ENCODE assay signal across 8 cellular contexts in genomic region chr6:15244605-15245360, GRCh38. TPM values are rescaled to one million over a fixed set of nuclear protein-coding genes. Genes with fewer than 3 reads are reported as not detected.
DNase-seq lines count a peak whose midpoint lies in the region; ATAC-seq and TF ChIP-seq lines count a peak whose summit lies in the region.

No MANE protein-coding gene starts in this region.

- whole genome bisulfite sequencing in stomach, 5 donors = 1 to 3% (median 1%) methylated on average over 20 to 92 of the region's 92 CpGs

- peaks cover 23% of the 10 kb centered on the region for H3K4me1 ChIP-seq in muscle layer of colon (ENCODE audit: insufficient read depth, low read length)
- peaks cover 8 to 41% (median 25%) of the 10 kb centered on the region in 4 donors for H3K4me1 ChIP-seq in stomach

- H3K36me3 ChIP-seq in muscle layer of colon (ENCODE audit: insufficient read depth, low read length) (no peaks in the 10 kb centered on the region), stomach (no peaks in the 10 kb centered on the region)

- peak; percentile 18 for ATAC-seq in HG02973 (IDR thresholded peaks at IDR 0.05; ENCODE audit: unreplicated experiment)

- DNase-seq in NK-92 treated with Interleukin-12 subunit alpha and Interleukin-12 subunit beta, amount 100 ng/mL, for 24 hours (lab: John Stamatoyannopoulos, UW) = peak; percentile 47
- no peak for DNase-seq in NK-92 (lab: John Stamatoyannopoulos, UW; ENCODE audit: unreplicated experiment)
- DNase-seq in NCI-H526 treated with DMSO at 0.1 percent for 48 hours (lab: John Stamatoyannopoulos, UW) = peak; percentile 62
- peak; percentile 38 for DNase-seq in activated T-cell treated with anti-CD3 and anti-CD28 coated beads for 4 hours
- peak; percentile 82 to 85 for DNase-seq in erythroblast (lab: John Stamatoyannopoulos, UW)
- DNase-seq in stomach = peak; percentile 80

- H3K9me3 ChIP-seq in muscle layer of colon (ENCODE audit: low read length) (no peaks in the 10 kb centered on the region), stomach (no peaks in the 10 kb centered on the region)

- H3K9ac ChIP-seq in muscle layer of colon (ENCODE audit: low read length) = peak overlapping the region; percentile 35

- H3K27ac ChIP-seq in muscle layer of colon (ENCODE audit: low read depth, low read length) (peak overlapping the region; percentile 96), stomach (peak overlapping the region; percentile 92 to 98 (median 97))

- no peak for TF ChIP-seq CTCF in stomach (IDR thresholded peaks at IDR 0.05)

- TF ChIP-seq POLR2A in erythroblast (IDR thresholded peaks at IDR 0.05; ENCODE audit: low read length) (peak; percentile 11), stomach (IDR thresholded peaks at IDR 0.05) (no peak)

- H3K4me3 ChIP-seq in muscle layer of colon (ENCODE audit: low read depth in 1 of 2, low read length in 2 of 2) (peak overlapping the region; percentile 91 to 98), stomach (peak overlapping the region; percentile 79 to 89 (median 84))

- no peak for TF ChIP-seq EP300 in stomach (IDR thresholded peaks at IDR 0.05)

- intact Hi-C loops in stomach (cut with DNase I; ENCODE audit: low total_unique reads) = no loop called here

- H3K27me3 ChIP-seq in muscle layer of colon (ENCODE audit: control insufficient read depth in 1 of 2, insufficient read depth in 2 of 2, low read length in 2 of 2) (no peaks in the 10 kb centered on the region), stomach (no peaks in the 10 kb centered on the region)

RNA-seq across cellular contexts. Expression of gene JARID2, which starts 1.1 kb away (rescaled TPM):
- total RNA-seq in stomach = 10 to 100 TPM; 10.4 to 42.6 (median 14.0) TPM
- polyA plus RNA-seq in stomach = 1 to 10 TPM; 2.4 to 3.8 (median 3.6) TPM
